Comparison of ENCODE assay signal across 9 cellular contexts in genomic region chr7:92766461-92767003, GRCh38.
A peak's percentile ranks its signal among the peaks of the same experiment; 100 is the strongest.
DNase-seq lines count a peak whose midpoint lies in the region; ATAC-seq, FAIRE-seq and TF ChIP-seq lines count a peak whose summit lies in the region.
"Had no signal": no experiment of that assay in that cellular context is flagged by ENCODE, and none has a peak within 500 bp of the region (broad histone marks: within the 10 kb centered on the region; RNA-seq: fewer than 3 reads in every experiment).

No MANE protein-coding gene starts in this region.

- peaks cover 46% of the 10 kb centered on the region for H3K4me1 Mint-ChIP-seq in T-helper 2 cell treated with Interferon-gamma antibody and Interleukin-4, amounts not matched to agents 5 μg/mL and 100 μg/mL, for 36 hours (ENCODE audit: low read depth)

- H3F3A ChIP-seq in smooth muscle cell (ENCODE audit: low read depth) = peaks cover 29% of the 10 kb centered on the region

- H3K36me3 Mint-ChIP-seq in T-helper 2 cell treated with Interferon-gamma antibody and Interleukin-4, amounts not matched to agents 5 μg/mL and 100 μg/mL, for 36 hours (ENCODE audit: low read depth) = peaks cover 50% of the 10 kb centered on the region

- no peak for TF ChIP-seq EP300 in gastroesophageal sphincter (IDR thresholded peaks at IDR 0.05)

- no peaks in the 10 kb centered on the region for H3K27me3 Mint-ChIP-seq in T-helper 2 cell treated with Interferon-gamma antibody and Interleukin-4, amounts not matched to agents 5 μg/mL and 100 μg/mL, for 36 hours (ENCODE audit: low read depth)

- H3K4me3 ChIP-seq in SJSA1 (no peak overlapping the region), gastroesophageal sphincter (no peak overlapping the region), smooth muscle cell (no peak overlapping the region)
- H3K4me3 ChIP-seq: BLaER1 had no signal

- H4K20me1 ChIP-seq in smooth muscle cell (ENCODE audit: low read depth) = peaks cover 77% of the 10 kb centered on the region

- H3K4me1 ChIP-seq in SJSA1 (replicated peaks) = peaks cover 77% of the 10 kb centered on the region
- peaks cover 9 to 53% (median 25%) of the 10 kb centered on the region in 3 donors for H3K4me1 ChIP-seq in gastroesophageal sphincter
- peaks cover 44% of the 10 kb centered on the region for H3K4me1 ChIP-seq in smooth muscle cell (ENCODE audit: low read depth)

- TF ChIP-seq CTCF in gastroesophageal sphincter (IDR thresholded peaks at IDR 0.05) (no peak), smooth muscle cell (IDR thresholded peaks at IDR 0.05; ENCODE audit: borderline replicate concordance, insufficient read depth, poor library complexity, severe bottlenecking) (no peak)

- TF ChIP-seq POLR2A in gastroesophageal sphincter (IDR thresholded peaks at IDR 0.05) = no peak

- ATAC-seq in gastroesophageal sphincter = peak; percentile 75

- H3K9me3 Mint-ChIP-seq in T-helper 2 cell treated with Interferon-gamma antibody and Interleukin-4, amounts not matched to agents 5 μg/mL and 100 μg/mL, for 36 hours = no peaks in the 10 kb centered on the region

- no peak for DNase-seq in T-helper 2 cell treated with Interferon-gamma antibody and Interleukin-4, amounts not matched to agents 5 μg/mL and 100 μg/mL, for 36 hours (ENCODE audit: low spot score)
- DNase-seq in T-helper 2 cell (no peak), SJSA1 (ENCODE audit: low read depth in 1 of 2, low spot score in 2 of 2) (peak in 1 of 2 experiments; percentile 58), smooth muscle cell (lab: John Stamatoyannopoulos, UW; ENCODE audit: unreplicated experiment) (no peak), mesenteric fat pad (ENCODE audit: low spot score) (no peak), HTR-8/SVneo (ENCODE audit: insufficient read length, low spot score) (no peak), NCI-H2171 treated with DMSO at 0.1 percent for 48 hours (lab: John Stamatoyannopoulos, UW) (no peak)

- H3K27ac Mint-ChIP-seq in T-helper 2 cell treated with Interferon-gamma antibody and Interleukin-4, amounts not matched to agents 5 μg/mL and 100 μg/mL, for 36 hours = peak overlapping the region; percentile 33

- WGBS in gastroesophageal sphincter (ENCODE audit: low coverage in 1 of 2), 2 donors = 14 to 22% methylated on average over 3 of the region's 3 CpGs
- 46% methylated on average over 3 of the region's 3 CpGs for WGBS in smooth muscle cell (ENCODE audit: low lambda C conversion rate)

- peak overlapping the region; percentile 16 for H3K4me2 ChIP-seq in smooth muscle cell
- H3K4me2 ChIP-seq: BLaER1 had no signal

- H3K79me2 ChIP-seq in smooth muscle cell (ENCODE audit: low read depth) = peaks cover 78% of the 10 kb centered on the region

- no peak overlapping the region for H2AFZ ChIP-seq in smooth muscle cell (ENCODE audit: low read depth)

- no peaks in the 10 kb centered on the region for H3K27me3 ChIP-seq in SJSA1 (replicated peaks)
- no peaks in the 10 kb centered on the region for H3K27me3 ChIP-seq in gastroesophageal sphincter
- no peaks in the 10 kb centered on the region for H3K27me3 ChIP-seq in smooth muscle cell (ENCODE audit: low read depth)
- H3K27me3 ChIP-seq: BLaER1 had no signal

- peak overlapping the region; percentile 86 for H3K27ac ChIP-seq in SJSA1
- peak overlapping the region; percentile 79 to 86 (median 84) for H3K27ac ChIP-seq in gastroesophageal sphincter
- peak overlapping the region; percentile 89 for H3K27ac ChIP-seq in smooth muscle cell (ENCODE audit: low read depth)
- H3K27ac ChIP-seq: BLaER1 had no signal

- FAIRE-seq in HTR-8/SVneo (lab: Jason Lieb, UNC) = no peak

- H3K9me3 ChIP-seq in SJSA1 (replicated peaks) = no peaks in the 10 kb centered on the region
- no peaks in the 10 kb centered on the region for H3K9me3 ChIP-seq in gastroesophageal sphincter
- H3K9me3 ChIP-seq in smooth muscle cell (replicated peaks; ENCODE audit: low read depth) = no peaks in the 10 kb centered on the region
- H3K9me3 ChIP-seq: BLaER1 had no signal

- H3K9ac ChIP-seq in smooth muscle cell (ENCODE audit: low read depth) = peak overlapping the region; percentile 61
- H3K9ac ChIP-seq: BLaER1 had no signal

- H3K4me3 Mint-ChIP-seq in T-helper 2 cell treated with Interferon-gamma antibody and Interleukin-4, amounts not matched to agents 5 μg/mL and 100 μg/mL, for 36 hours = no peak overlapping the region

- H3K36me3 ChIP-seq in SJSA1 (peaks cover 56% of the 10 kb centered on the region), gastroesophageal sphincter (no peaks in the 10 kb centered on the region), smooth muscle cell (ENCODE audit: low read depth) (no peaks in the 10 kb centered on the region)
